In genomic region chr19:12695997-12696365, GRCh38 we compare ENCODE assay signal across 8 cellular contexts. TPM values are rescaled to one million over a fixed set of nuclear protein-coding genes. Genes with fewer than 3 reads are reported as not detected.
DNase-seq lines count a peak whose midpoint lies in the region; TF ChIP-seq lines count a peak whose summit lies in the region.

No MANE protein-coding gene starts in this region.

- peaks cover 2% of the 10 kb centered on the region; the same call in 1 of the 2 replicates for H3K9me3 ChIP-seq in SJSA1 (replicated peaks)
- H3K9me3 ChIP-seq in fibroblast of lung (ENCODE audit: control insufficient read depth, insufficient read depth, low read depth, low read length) = no peaks in the 10 kb centered on the region
- H3K9me3 ChIP-seq in parathyroid adenoma (ENCODE audit: control insufficient read depth, low read length) = no peaks in the 10 kb centered on the region

- H3K27me3 ChIP-seq in H7 (ENCODE audit: control insufficient read depth, insufficient read depth, low read length) = no peaks in the 10 kb centered on the region
- no peaks in the 10 kb centered on the region for H3K27me3 ChIP-seq in SJSA1 (replicated peaks)
- no peaks in the 10 kb centered on the region for H3K27me3 ChIP-seq in fibroblast of lung (ENCODE audit: control insufficient read depth, insufficient read depth, low read length)
- H3K27me3 ChIP-seq in parathyroid adenoma (ENCODE audit: control insufficient read depth, insufficient read depth, low read length) = no peaks in the 10 kb centered on the region

- no peak for TF ChIP-seq CTCF in fibroblast of lung (conservative IDR thresholded peaks at IDR 0.05 in 1 of 2, IDR thresholded peaks at IDR 0.05 in 1 of 2; ENCODE audit: low read depth in 1 of 2, low read length in 2 of 2)
- no peak for TF ChIP-seq CTCF in parathyroid adenoma (IDR thresholded peaks at IDR 0.05)

- no peak overlapping the region for H3K27ac ChIP-seq in SJSA1
- H3K27ac ChIP-seq in fibroblast of lung (ENCODE audit: insufficient read depth, low read length) = peak overlapping the region; percentile 73
- peak overlapping the region; percentile 74 for H3K27ac ChIP-seq in parathyroid adenoma

- H3K36me3 ChIP-seq in H7 (replicated peaks; ENCODE audit: control insufficient read depth, insufficient read depth, low read length) (peaks cover 10% of the 10 kb centered on the region), SJSA1 (peaks cover 39% of the 10 kb centered on the region), fibroblast of lung (ENCODE audit: control insufficient read depth, insufficient read depth, low read length) (peaks cover 4% of the 10 kb centered on the region), parathyroid adenoma (ENCODE audit: control insufficient read depth, insufficient read depth, low read length) (no peaks in the 10 kb centered on the region)

- CTCF ChIA-PET in HEK293T (lab: Yijun Ruan, JAX) = interaction anchor here (1.8 kb wide), 1 partner anchor 71 kb away, joined by 4 read pairs; no protein-coding TSS in a partner anchor

- H3K79me2 ChIP-seq in fibroblast of lung (ENCODE audit: control insufficient read depth, insufficient read depth, low read length) = no peaks in the 10 kb centered on the region
- H3K79me2 ChIP-seq in parathyroid adenoma = no peaks in the 10 kb centered on the region

- H3K4me2 ChIP-seq in fibroblast of lung (ENCODE audit: extremely low read depth, insufficient read depth, low read length) (peak overlapping the region; percentile 90), parathyroid adenoma (ENCODE audit: low read length) (peak overlapping the region; percentile 72)

- DNase-seq in COLO668 (lab: John Stamatoyannopoulos, UW; ENCODE audit: unreplicated experiment) (peak; percentile 37), H7 (no peak), SJSA1 (ENCODE audit: low read depth in 1 of 2, low spot score in 2 of 2) (no peak), fibroblast of lung (ENCODE audit: low read depth in 2 of 2) (no peak), GM19240 (ENCODE audit: insufficient read length, low spot score) (no peak), HEK293T (ENCODE audit: extremely low spot score) (no peak), SIG-M5 (lab: John Stamatoyannopoulos, UW) (no peak)

- POLR2A ChIA-PET in HEK293T (lab: Yijun Ruan, JAX) = interaction anchor here (0.6 to 1.8 kb wide), 4 partner anchors 15 to 41 kb away, joined by 3 to 6 read pairs (median 4); partner anchors contain the start of gene GET3

- H4K20me1 ChIP-seq in fibroblast of lung (ENCODE audit: control insufficient read depth, extremely low read depth, insufficient read depth, low read length) = no peaks in the 10 kb centered on the region

- H2AFZ ChIP-seq in fibroblast of lung (ENCODE audit: low read length) = peak overlapping the region; percentile 45
- peak overlapping the region; percentile 99 for H2AFZ ChIP-seq in parathyroid adenoma

- H3K4me1 ChIP-seq in SJSA1 (replicated peaks) = peaks cover 8% of the 10 kb centered on the region
- no peaks in the 10 kb centered on the region for H3K4me1 ChIP-seq in fibroblast of lung (ENCODE audit: control insufficient read depth, extremely low read depth, insufficient read depth, low read length)
- no peaks in the 10 kb centered on the region for H3K4me1 ChIP-seq in parathyroid adenoma

- peak overlapping the region; percentile 63 for H3K9ac ChIP-seq in fibroblast of lung (ENCODE audit: insufficient read depth, low read length)
- H3K9ac ChIP-seq in parathyroid adenoma = peak overlapping the region; percentile 21

- H3K4me3 ChIP-seq in H7 (ENCODE audit: insufficient read depth, low read depth, low read length) (peak overlapping the region; percentile 81), SJSA1 (peak overlapping the region; percentile 73), fibroblast of lung (replicated peaks in 1 of 4; ENCODE audit: control extremely low read depth in 1 of 4, insufficient read depth in 1 of 4, low read depth in 3 of 4, low read length in 4 of 4) (peak overlapping the region; percentile 58 to 86 (median 73)), parathyroid adenoma (ENCODE audit: low read depth, low read length) (peak overlapping the region; percentile 68)

TF ChIP-seq in HEK293T, 16 proteins besides CTCF, POLR2A, EP300 and RAD21:
- TF ChIP-seq SUZ12 (IDR thresholded peaks at IDR 0.05) = no peak
- TF ChIP-seq FOXK2 (IDR thresholded peaks at IDR 0.05) = no peak
- no peak for TF ChIP-seq NFRKB (IDR thresholded peaks at IDR 0.05)
- no peak for TF ChIP-seq ARNT (IDR thresholded peaks at IDR 0.05)
- no peak for TF ChIP-seq HDGF (IDR thresholded peaks at IDR 0.05; ENCODE audit: borderline replicate concordance)
- TF ChIP-seq FOXA1 (IDR thresholded peaks at IDR 0.05) = no peak
- no peak for TF ChIP-seq ZNF384 (IDR thresholded peaks at IDR 0.05)
- TF ChIP-seq BHLHE40 (IDR thresholded peaks at IDR 0.05; ENCODE audit: borderline replicate concordance) = no peak
- no peak for TF ChIP-seq FOXM1 (IDR thresholded peaks at IDR 0.05; ENCODE audit: borderline replicate concordance)
- no peak for TF ChIP-seq PKNOX1 (IDR thresholded peaks at IDR 0.05)
- no peak for TF ChIP-seq TARDBP (IDR thresholded peaks at IDR 0.05)
- no peak for TF ChIP-seq CTBP1 (IDR thresholded peaks at IDR 0.05; ENCODE audit: borderline replicate concordance)

RNA-seq across cellular contexts. Expression of gene FBXW9, which starts 0.5 kb away (rescaled TPM):
- 15.3 and 21.2 TPM in 2 replicates for total RNA-seq in H7 (2014; rRNA removed; shearing (Covaris generic))
- 9.0 and 13.2 TPM in 2 replicates for total RNA-seq in SJSA1 (2014; rRNA removed; shearing (Covaris generic))
- total RNA-seq in fibroblast of lung = 3.1 and 3.3 TPM in 2 replicates
- polyA plus RNA-seq in fibroblast of lung = 3.3 and 4.4 TPM in 2 replicates
- 6.4 and 6.9 TPM in 2 replicates for polyA plus RNA-seq in fibroblast of lung (2012)
- 6.7 and 10.1 TPM in 2 replicates for polyA minus RNA-seq in fibroblast of lung (ENCODE audit: low replicate concordance)

RNA-seq across cellular contexts. Expression of gene GNG14, which starts 8.2 kb away (rescaled TPM):
- not detected in 2 replicates for total RNA-seq in H7 (2014; rRNA removed; shearing (Covaris generic))
- not detected in 2 replicates for total RNA-seq in SJSA1 (2014; rRNA removed; shearing (Covaris generic))
- total RNA-seq in fibroblast of lung = not detected in 2 replicates
- polyA plus RNA-seq in fibroblast of lung = not detected in 2 replicates
- polyA plus RNA-seq in fibroblast of lung (2012) = not detected in 2 replicates
- polyA minus RNA-seq in fibroblast of lung (ENCODE audit: low replicate concordance) = 2.9 TPM in 1 of 2 replicates, not detected in the other

RNA-seq across cellular contexts. Expression of gene DHPS, which starts 14.3 kb away (rescaled TPM):
- total RNA-seq in H7 (2014; rRNA removed; shearing (Covaris generic)) = 83.1 and 86.4 TPM in 2 replicates
- 69.4 and 71.1 TPM in 2 replicates for total RNA-seq in SJSA1 (2014; rRNA removed; shearing (Covaris generic))
- total RNA-seq in fibroblast of lung = 56.5 and 60.4 TPM in 2 replicates
- 43.2 and 52.2 TPM in 2 replicates for polyA plus RNA-seq in fibroblast of lung
- 41.3 and 53.9 TPM in 2 replicates for polyA plus RNA-seq in fibroblast of lung (2012)
- 61.2 and 81.9 TPM in 2 replicates for polyA minus RNA-seq in fibroblast of lung (ENCODE audit: low replicate concordance)

RNA-seq across cellular contexts. Expression of gene TNPO2, which starts 27.8 kb away (rescaled TPM):
- total RNA-seq in H7 (2014; rRNA removed; shearing (Covaris generic)) = 34.1 and 48.9 TPM in 2 replicates
- 24.0 and 25.8 TPM in 2 replicates for total RNA-seq in SJSA1 (2014; rRNA removed; shearing (Covaris generic))
- 28.2 and 36.0 TPM in 2 replicates for total RNA-seq in fibroblast of lung
- polyA plus RNA-seq in fibroblast of lung = 52.5 and 75.0 TPM in 2 replicates
- polyA plus RNA-seq in fibroblast of lung (2012) = 34.5 and 41.3 TPM in 2 replicates
- 196 and 209 TPM in 2 replicates for polyA minus RNA-seq in fibroblast of lung (ENCODE audit: low replicate concordance)

RNA-seq across cellular contexts. Expression of gene WDR83, which starts 29.4 kb away (rescaled TPM):
- total RNA-seq in H7 (2014; rRNA removed; shearing (Covaris generic)) = 11.6 and 12.5 TPM in 2 replicates
- 9.7 and 23.7 TPM in 2 replicates for total RNA-seq in SJSA1 (2014; rRNA removed; shearing (Covaris generic))
- 8.7 and 11.7 TPM in 2 replicates for total RNA-seq in fibroblast of lung
- polyA plus RNA-seq in fibroblast of lung = 4.1 and 5.1 TPM in 2 replicates
- 8.5 and 10.4 TPM in 2 replicates for polyA plus RNA-seq in fibroblast of lung (2012)
- 4.8 and 6.3 TPM in 2 replicates for polyA minus RNA-seq in fibroblast of lung (ENCODE audit: low replicate concordance)
